Comparison of ENCODE assay signal across 12 cellular contexts in the genomic region with DNA sequence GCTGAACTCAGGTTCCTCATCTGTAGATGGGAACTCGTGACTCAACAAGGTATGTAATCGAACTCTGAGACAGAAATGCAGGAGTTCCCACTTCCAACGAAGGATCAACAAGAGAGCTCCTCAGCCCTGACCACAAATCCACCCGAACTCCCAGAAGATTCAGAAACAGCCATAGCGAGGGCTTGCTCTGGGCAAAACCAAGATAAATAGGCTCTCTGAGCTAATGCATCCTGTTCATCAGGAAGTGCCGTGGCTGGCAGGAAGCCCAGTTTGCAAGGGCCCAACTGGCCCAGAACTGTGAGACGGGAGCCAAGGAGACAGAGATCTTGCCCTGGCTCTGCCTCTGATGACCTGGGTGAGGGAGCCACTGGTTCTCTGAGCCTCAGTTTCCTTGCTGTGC.
DNase-seq lines count a peak whose midpoint lies in the region; ATAC-seq and TF ChIP-seq lines count a peak whose summit lies in the region.
"Had no signal": no experiment of that assay in that cellular context is flagged by ENCODE, and none has a peak within 500 bp of the region (broad histone marks: within the 10 kb centered on the region; RNA-seq: fewer than 3 reads in every experiment).

No MANE protein-coding gene starts in this region.

- CTCF ChIA-PET in activated CD8-positive, alpha-beta T cell treated with anti-CD3 and anti-CD28 coated beads, Interleukin-2, amount 10 ng/mL, durations not matched to agents 7 days and 5 days (lab: Charles Lee), result no interaction called here
- CTCF ChIA-PET in activated CD8-positive, alpha-beta T cell treated with anti-CD3 and anti-CD28 coated beads for 36 hours (lab: Charles Lee), result interaction anchor here (1.5 to 1.8 kb wide), 3 partner anchors 11 to 118 kb away, joined by 3 to 8 read pairs (median 3); no protein-coding TSS in a partner anchor

- H3K4me3 ChIP-seq in SJSA1 (no peak overlapping the region), thyroid gland (replicated peaks in 1 of 3) (no peak overlapping the region)

- POLR2A ChIA-PET in activated CD8-positive, alpha-beta T cell treated with anti-CD3 and anti-CD28 coated beads, Interleukin-2, amount 10 ng/mL, durations not matched to agents 7 days and 5 days (lab: Charles Lee), result no interaction called here
- POLR2A ChIA-PET in activated CD8-positive, alpha-beta T cell treated with anti-CD3 and anti-CD28 coated beads for 36 hours (lab: Charles Lee), result no interaction called here

- peak; percentile 35 for ATAC-seq in activated CD8-positive, alpha-beta T cell treated with anti-CD3 and anti-CD28 coated beads, Interleukin-2, amount 10 ng/mL, durations not matched to agents 7 days and 5 days
- ATAC-seq in activated CD8-positive, alpha-beta T cell treated with anti-CD3 and anti-CD28 coated beads for 36 hours, result no peak
- no peak for ATAC-seq in activated T-helper 17 cell treated with anti-CD3 and anti-CD28 coated beads, Interleukin-2, amount 50 U/mL, for 72 hours (replicated peaks)

- no peak overlapping the region for H3K27ac Mint-ChIP-seq in activated CD8-positive, alpha-beta T cell treated with anti-CD3 and anti-CD28 coated beads, Interleukin-2, amount 10 ng/mL, durations not matched to agents 7 days and 5 days
- H3K27ac Mint-ChIP-seq in activated CD8-positive, alpha-beta T cell treated with anti-CD3 and anti-CD28 coated beads for 36 hours, result no peak overlapping the region
- no peak overlapping the region for H3K27ac Mint-ChIP-seq in activated T-helper 17 cell treated with anti-CD3 and anti-CD28 coated beads, Interleukin-2, amount 50 U/mL, for 72 hours
- H3K27ac Mint-ChIP-seq: CD4-positive, alpha-beta memory T cell had no signal

- H3K4me1 ChIP-seq in SJSA1 (replicated peaks) (peaks cover 13% of the 10 kb centered on the region), thyroid gland (no peaks in the 10 kb centered on the region)

- no peaks in the 10 kb centered on the region for H3K36me3 ChIP-seq in SJSA1
- no peaks in the 10 kb centered on the region for H3K36me3 ChIP-seq in thyroid gland

- peaks cover 16% of the 10 kb centered on the region for H3K4me1 Mint-ChIP-seq in activated CD8-positive, alpha-beta T cell treated with anti-CD3 and anti-CD28 coated beads, Interleukin-2, amount 10 ng/mL, durations not matched to agents 7 days and 5 days (ENCODE audit: low read depth)
- H3K4me1 Mint-ChIP-seq in activated CD8-positive, alpha-beta T cell treated with anti-CD3 and anti-CD28 coated beads for 36 hours (ENCODE audit: low read depth), result peaks cover 3% of the 10 kb centered on the region
- H3K4me1 Mint-ChIP-seq in activated T-helper 17 cell treated with anti-CD3 and anti-CD28 coated beads, Interleukin-2, amount 50 U/mL, for 72 hours, result no peaks in the 10 kb centered on the region

- intact Hi-C loops in activated CD8-positive, alpha-beta T cell treated with anti-CD3 and anti-CD28 coated beads for 36 hours (cut with micrococcal nuclease), result loop anchor here (5.0 kb wide), 1 partner anchor 52 kb away; no protein-coding TSS in a partner anchor
- intact Hi-C loops in thyroid gland (cut with DNase I), result loop anchor here (5.0 kb wide), 2 partner anchors 52 to 117 kb away; no protein-coding TSS in a partner anchor

- H3K27me3 Mint-ChIP-seq in activated CD8-positive, alpha-beta T cell treated with anti-CD3 and anti-CD28 coated beads, Interleukin-2, amount 10 ng/mL, durations not matched to agents 7 days and 5 days (ENCODE audit: low read depth), result peaks cover 10% of the 10 kb centered on the region
- H3K27me3 Mint-ChIP-seq in activated CD8-positive, alpha-beta T cell treated with anti-CD3 and anti-CD28 coated beads for 36 hours, result peaks cover 23% of the 10 kb centered on the region
- peaks cover 36% of the 10 kb centered on the region for H3K27me3 Mint-ChIP-seq in activated T-helper 17 cell treated with anti-CD3 and anti-CD28 coated beads, Interleukin-2, amount 50 U/mL, for 72 hours

- H3K4me3 Mint-ChIP-seq in activated CD8-positive, alpha-beta T cell treated with anti-CD3 and anti-CD28 coated beads, Interleukin-2, amount 10 ng/mL, durations not matched to agents 7 days and 5 days, result no peak overlapping the region
- H3K4me3 Mint-ChIP-seq in activated CD8-positive, alpha-beta T cell treated with anti-CD3 and anti-CD28 coated beads for 36 hours, result no peak overlapping the region
- no peak overlapping the region for H3K4me3 Mint-ChIP-seq in activated T-helper 17 cell treated with anti-CD3 and anti-CD28 coated beads, Interleukin-2, amount 50 U/mL, for 72 hours
- H3K4me3 Mint-ChIP-seq: CD4-positive, alpha-beta memory T cell had no signal

- no peak for TF ChIP-seq CTCF in activated CD8-positive, alpha-beta T cell treated with anti-CD3 and anti-CD28 coated beads for 36 hours (IDR thresholded peaks at IDR 0.05)
- no peak for TF ChIP-seq CTCF in thyroid gland (IDR thresholded peaks at IDR 0.05)

- H3K36me3 Mint-ChIP-seq in activated CD8-positive, alpha-beta T cell treated with anti-CD3 and anti-CD28 coated beads, Interleukin-2, amount 10 ng/mL, durations not matched to agents 7 days and 5 days (ENCODE audit: low read depth), result no peaks in the 10 kb centered on the region
- H3K36me3 Mint-ChIP-seq in activated CD8-positive, alpha-beta T cell treated with anti-CD3 and anti-CD28 coated beads for 36 hours (ENCODE audit: low read depth), result no peaks in the 10 kb centered on the region
- no peaks in the 10 kb centered on the region for H3K36me3 Mint-ChIP-seq in activated T-helper 17 cell treated with anti-CD3 and anti-CD28 coated beads, Interleukin-2, amount 50 U/mL, for 72 hours (ENCODE audit: low read depth)
- H3K36me3 Mint-ChIP-seq: CD4-positive, alpha-beta memory T cell had no signal

- H3K27me3 ChIP-seq in SJSA1 (replicated peaks) (no peaks in the 10 kb centered on the region; the same call in 1 of the 2 replicates), thyroid gland (no peaks in the 10 kb centered on the region)

- TF ChIP-seq POLR2A in thyroid gland (IDR thresholded peaks at IDR 0.05), result no peak

- H3K27ac ChIP-seq in SJSA1, result no peak overlapping the region
- H3K27ac ChIP-seq in thyroid gland, result no peak overlapping the region

- DNase-seq in activated CD8-positive, alpha-beta T cell treated with anti-CD3 and anti-CD28 coated beads, Interleukin-2, amount 10 ng/mL, durations not matched to agents 7 days and 5 days, result peak; percentile 28
- no peak for DNase-seq in activated CD8-positive, alpha-beta T cell treated with anti-CD3 and anti-CD28 coated beads for 36 hours
- DNase-seq in SJSA1 (ENCODE audit: low read depth in 1 of 2, low spot score in 2 of 2) (peak; percentile 20 to 59), glomerular endothelial cell (ENCODE audit: extremely low read depth, low read depth, low spot score) (peak; percentile 72), thyroid gland (peak; percentile 22 to 49), HuH-7 (ENCODE audit: low spot score) (no peak), NCI-H128 (lab: John Stamatoyannopoulos, UW; ENCODE audit: unreplicated experiment) (no peak)
- DNase-seq: central memory CD4-positive, alpha-beta T cell; stimulated activated CD4-positive, alpha-beta T cell treated with anti-CD3 and anti-CD28 coated beads, Interleukin-4, amount 100 ng/mL, for 4 hours; T-helper 9 cell had no signal

- H3K9me3 ChIP-seq in SJSA1 (replicated peaks) (0 out of 2 replicates have a peak, but pooled peaks cover 5% of the 10 kb centered on the region), thyroid gland (no peaks in the 10 kb centered on the region)

- 53 to 68% methylated on average over 6 to 7 of the region's 7 CpGs for WGBS in thyroid gland, 2 donors

- no peaks in the 10 kb centered on the region for H3K9me3 Mint-ChIP-seq in activated CD8-positive, alpha-beta T cell treated with anti-CD3 and anti-CD28 coated beads, Interleukin-2, amount 10 ng/mL, durations not matched to agents 7 days and 5 days (ENCODE audit: insufficient read depth)
- no peaks in the 10 kb centered on the region for H3K9me3 Mint-ChIP-seq in activated CD8-positive, alpha-beta T cell treated with anti-CD3 and anti-CD28 coated beads for 36 hours
- no peaks in the 10 kb centered on the region for H3K9me3 Mint-ChIP-seq in activated T-helper 17 cell treated with anti-CD3 and anti-CD28 coated beads, Interleukin-2, amount 50 U/mL, for 72 hours
- H3K9me3 Mint-ChIP-seq: CD4-positive, alpha-beta memory T cell had no signal

Comparison
In these comparisons a context has a peak if more than half of its experiments do, and no peak if none do; other contexts are left out.
1. DNase-seq: peak in activated CD8-positive, alpha-beta T cell treated with anti-CD3 and anti-CD28 coated beads, Interleukin-2, amount 10 ng/mL, durations not matched to agents 7 days and 5 days (single experiment), SJSA1 (2 of 2), glomerular endothelial cell (single experiment) and thyroid gland (2 of 2); none in activated CD8-positive, alpha-beta T cell treated with anti-CD3 and anti-CD28 coated beads for 36 hours (single experiment), HuH-7 (single experiment) and NCI-H128 (single experiment).